17 cellular contexts compared by ENCODE assay signal in genomic region chr1:15471723-15472122, GRCh38. TPM values are rescaled to one million over a fixed set of nuclear protein-coding genes. Genes with fewer than 3 reads are reported as not detected.
"Had no signal": no experiment of that assay in that cellular context is flagged by ENCODE, and none has a peak within 500 bp of the region (broad histone marks: within the 10 kb centered on the region; RNA-seq: fewer than 3 reads in every experiment).

No MANE protein-coding gene starts in this region.

RNA-seq across cellular contexts. Expression of gene CELA2B, which starts 4.2 kb away (rescaled TPM):
- total RNA-seq: activated CD4-positive, alpha-beta T cell treated with anti-CD3 and anti-CD28 coated beads for 36 hours; activated CD4-positive, alpha-beta T cell treated with anti-CD3 and anti-CD28 coated beads, Interleukin-2, amount 10 ng/mL, durations not matched to agents 7 days and 5 days; activated CD8-positive, alpha-beta memory T cell treated with anti-CD3 and anti-CD28 coated beads for 36 hours; activated CD8-positive, alpha-beta T cell treated with anti-CD3 and anti-CD28 coated beads for 36 hours; activated naive CD4-positive, alpha-beta T cell treated with anti-CD3 and anti-CD28 coated beads for 36 hours; activated naive CD4-positive, alpha-beta T cell treated with anti-CD3 and anti-CD28 coated beads, Interleukin-2, amount 50 U/mL, for 72 hours; activated naive CD8-positive, alpha-beta T cell treated with anti-CD3 and anti-CD28 coated beads for 36 hours; activated T-cell treated with anti-CD3 and anti-CD28 coated beads, Interleukin-2, amount 50 U/mL, for 72 hours; activated T-helper 1 cell treated with anti-CD3 and anti-CD28 coated beads, Interleukin-12 subunit alpha, Interleukin-12 subunit beta, Interleukin-2, Interleukin-4 antibody, amounts not matched to agents 30 ng/mL and 10 ng/mL and 1 ng/mL, durations not matched to agents 14 hours and 24 hours and 36 hours; activated T-helper 17 cell treated with anti-CD3 and anti-CD28 coated beads, Interleukin-2, amount 50 U/mL, for 72 hours; astrocyte; bronchial epithelial cell; cardiac muscle cell; chondrocyte; T-helper 17 cell; T-helper 2 cell treated with Interferon-gamma antibody and Interleukin-4, amounts not matched to agents 100 ng/mL and 5 ng/mL, for 36 hours; WTC11 had no signal

RNA-seq across cellular contexts. Expression of gene CELA2A, which starts 15.2 kb away (rescaled TPM):
- total RNA-seq: activated CD4-positive, alpha-beta T cell treated with anti-CD3 and anti-CD28 coated beads for 36 hours; activated CD4-positive, alpha-beta T cell treated with anti-CD3 and anti-CD28 coated beads, Interleukin-2, amount 10 ng/mL, durations not matched to agents 7 days and 5 days; activated CD8-positive, alpha-beta memory T cell treated with anti-CD3 and anti-CD28 coated beads for 36 hours; activated CD8-positive, alpha-beta T cell treated with anti-CD3 and anti-CD28 coated beads for 36 hours; activated naive CD4-positive, alpha-beta T cell treated with anti-CD3 and anti-CD28 coated beads for 36 hours; activated naive CD4-positive, alpha-beta T cell treated with anti-CD3 and anti-CD28 coated beads, Interleukin-2, amount 50 U/mL, for 72 hours; activated naive CD8-positive, alpha-beta T cell treated with anti-CD3 and anti-CD28 coated beads for 36 hours; activated T-cell treated with anti-CD3 and anti-CD28 coated beads, Interleukin-2, amount 50 U/mL, for 72 hours; activated T-helper 1 cell treated with anti-CD3 and anti-CD28 coated beads, Interleukin-12 subunit alpha, Interleukin-12 subunit beta, Interleukin-2, Interleukin-4 antibody, amounts not matched to agents 30 ng/mL and 10 ng/mL and 1 ng/mL, durations not matched to agents 14 hours and 24 hours and 36 hours; activated T-helper 17 cell treated with anti-CD3 and anti-CD28 coated beads, Interleukin-2, amount 50 U/mL, for 72 hours; astrocyte; bronchial epithelial cell; cardiac muscle cell; chondrocyte; T-helper 17 cell; T-helper 2 cell treated with Interferon-gamma antibody and Interleukin-4, amounts not matched to agents 100 ng/mL and 5 ng/mL, for 36 hours had no signal

RNA-seq across cellular contexts. Expression of gene CTRC, which starts 33.5 kb away (rescaled TPM):
- total RNA-seq: activated CD4-positive, alpha-beta T cell treated with anti-CD3 and anti-CD28 coated beads for 36 hours; activated CD8-positive, alpha-beta memory T cell treated with anti-CD3 and anti-CD28 coated beads for 36 hours; activated CD8-positive, alpha-beta T cell treated with anti-CD3 and anti-CD28 coated beads for 36 hours; activated naive CD4-positive, alpha-beta T cell treated with anti-CD3 and anti-CD28 coated beads for 36 hours; activated naive CD4-positive, alpha-beta T cell treated with anti-CD3 and anti-CD28 coated beads, Interleukin-2, amount 50 U/mL, for 72 hours; activated T-helper 17 cell treated with anti-CD3 and anti-CD28 coated beads, Interleukin-2, amount 50 U/mL, for 72 hours; astrocyte; bronchial epithelial cell; cardiac muscle cell; chondrocyte had no signal
